In the genomic region with DNA sequence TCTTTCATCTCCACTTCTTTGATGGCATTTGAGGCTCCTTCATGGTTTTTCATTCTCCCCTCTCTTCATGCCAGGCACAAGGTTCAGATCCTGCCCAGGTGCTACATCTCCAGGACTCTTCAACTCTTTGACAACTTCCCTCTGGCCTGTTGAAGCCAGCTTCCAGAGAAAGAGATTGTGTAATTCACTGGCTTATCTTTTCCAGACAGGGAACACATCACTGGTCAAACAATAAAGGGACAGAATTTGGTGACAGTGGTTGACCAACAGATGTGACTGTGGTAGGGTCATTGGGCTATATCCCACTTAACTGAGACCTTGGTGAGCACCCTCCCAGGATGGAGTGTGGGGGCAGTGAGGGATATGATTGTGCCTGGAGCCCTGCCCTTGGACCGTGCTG, we compare ENCODE assay signal across 27 cellular contexts.
"Had no signal": no experiment of that assay in that cellular context is flagged by ENCODE, and none has a peak within 500 bp of the region (broad histone marks: within the 10 kb centered on the region; RNA-seq: fewer than 3 reads in every experiment).

No MANE protein-coding gene starts in this region.

- H3K4me3 Mint-ChIP-seq: dendritic cell treated with granulocyte-macrophage colony-stimulating factor and Interleukin-4, amounts not matched to agents 40 ng/mL and 50 ng/mL, for 4 days; endodermal cell; naive thymus-derived CD8-positive, alpha-beta T cell; nephron progenitor cell had no signal

- H3K36me3 ChIP-seq: colonic mucosa, gastrocnemius medialis, left lung, lower lobe of right lung, ovary, stomach, thyroid gland, vagina had no signal

- H3K27me3 ChIP-seq: colonic mucosa, gastrocnemius medialis, left lung, ovary, stomach, thyroid gland, vagina had no signal

- ATAC-seq: esophagus mucosa; gastrocnemius medialis; left lung; lower lobe of right lung; naive thymus-derived CD8-positive, alpha-beta T cell; psoas muscle; sciatic nerve had no signal

- H3K9me3 Mint-ChIP-seq: dendritic cell treated with granulocyte-macrophage colony-stimulating factor and Interleukin-4, amounts not matched to agents 40 ng/mL and 50 ng/mL, for 4 days; endodermal cell; naive thymus-derived CD8-positive, alpha-beta T cell; nephron progenitor cell had no signal

- H3K4me1 Mint-ChIP-seq: naive thymus-derived CD8-positive, alpha-beta T cell; nephron progenitor cell had no signal

- H3K9me3 ChIP-seq: colonic mucosa, gastrocnemius medialis, left lung, lower lobe of right lung, ovary, psoas muscle, stomach, thyroid gland, vagina had no signal

- DNase-seq: colonic mucosa; effector CD8-positive, alpha-beta T cell; endodermal cell; foreskin fibroblast; gastrocnemius medialis; left lung; lower lobe of right lung; naive thymus-derived CD8-positive, alpha-beta T cell; nephron progenitor cell; nucleus accumbens; ovary; posterior cingulate gyrus; psoas muscle; stimulated activated CD4-positive, alpha-beta T cell treated with anti-CD3 and anti-CD28 coated beads, Interleukin-12 subunit alpha, Interleukin-12 subunit beta, amount 100 ng/mL, for 4 hours; stimulated activated CD4-positive, alpha-beta T cell treated with anti-CD3 and anti-CD28 coated beads, Interleukin-1b, Interleukin-23, amount 100 ng/mL, for 48 hours; stimulated activated CD4-positive, alpha-beta T cell treated with anti-CD3 and anti-CD28 coated beads, Interleukin-4, amount 100 ng/mL, for 1 hour; stimulated activated CD8-positive, alpha-beta memory T cell treated with anti-CD3 and anti-CD28 coated beads, Interleukin-4, amount 100 ng/mL, for 48 hours; stimulated activated naive CD4-positive, alpha-beta T cell treated with Interleukin-2 at 50 U/mL for 16 hours; stomach; thyroid gland; trophoblast cell had no signal

- H3K27ac ChIP-seq: colonic mucosa, epithelial cell of prostate, gastrocnemius medialis, left lung, lower lobe of right lung, ovary, psoas muscle, stomach, thyroid gland, vagina had no signal

- H3K4me1 ChIP-seq: colonic mucosa, gastrocnemius medialis, left lung, lower lobe of right lung, psoas muscle, stomach had no signal

- H3K36me3 Mint-ChIP-seq: naive thymus-derived CD8-positive, alpha-beta T cell had no signal

- H3K4me3 ChIP-seq: colonic mucosa, gastrocnemius medialis, left lung, lower lobe of right lung, ovary, psoas muscle, smooth muscle cell, stomach, thyroid gland, vagina had no signal

- H3K27ac Mint-ChIP-seq: dendritic cell treated with granulocyte-macrophage colony-stimulating factor and Interleukin-4, amounts not matched to agents 40 ng/mL and 50 ng/mL, for 4 days; endodermal cell; naive thymus-derived CD8-positive, alpha-beta T cell; nephron progenitor cell had no signal
